ENCODE assay signal across 1 cellular context in genomic region chr1:40185951-40186864, GRCh38.
TF ChIP-seq lines count a peak whose summit lies in the region.

No MANE protein-coding gene starts in this region.

TF ChIP-seq in SK-N-SH, 30 proteins besides CTCF, POLR2A, EP300 and RAD21 (continued from another document):
- no peak for TF ChIP-seq USF1 (IDR thresholded peaks at IDR 0.05; ENCODE audit: borderline replicate concordance, low read depth)
- no peak for TF ChIP-seq FOXJ3 (CRISPR knock-in tag; IDR thresholded peaks at IDR 0.05)
- no peak for TF ChIP-seq ELF1 (IDR thresholded peaks at IDR 0.05)
- TF ChIP-seq POLR2AphosphoS5 (IDR thresholded peaks at IDR 0.05; ENCODE audit: low read depth, low read length), result no peak
- no peak for TF ChIP-seq GABPA (IDR thresholded peaks at IDR 0.05; ENCODE audit: low read depth)
- no peak for TF ChIP-seq NFIC (IDR thresholded peaks at IDR 0.05; ENCODE audit: borderline replicate concordance)
- no peak for TF ChIP-seq JUND (IDR thresholded peaks at IDR 0.05)
- TF ChIP-seq GATA2 (CRISPR knock-in tag; IDR thresholded peaks at IDR 0.05), result no peak
